ENCODE assay signal across 25 cellular contexts in genomic region chr3:130835483-130835882, GRCh38. TPM values are rescaled to one million over a fixed set of nuclear protein-coding genes. Genes with fewer than 3 reads are reported as not detected.
A peak's percentile ranks its signal among the peaks of the same experiment; 100 is the strongest.
DNase-seq lines count a peak whose midpoint lies in the region; ATAC-seq and TF ChIP-seq lines count a peak whose summit lies in the region.
"Had no signal": no experiment of that assay in that cellular context is flagged by ENCODE, and none has a peak within 500 bp of the region (broad histone marks: within the 10 kb centered on the region; RNA-seq: fewer than 3 reads in every experiment).

No MANE protein-coding gene starts in this region.

- no peak overlapping the region for H3K18ac ChIP-seq in trophoblast cell (ENCODE audit: low read length)

- H3K4me1 ChIP-seq in heart left ventricle (peaks cover 0 to 28% (median 12%) of the 10 kb centered on the region in 12 donors), trophoblast cell (ENCODE audit: control insufficient read depth in 1 of 2, insufficient read depth in 2 of 2, low read length in 2 of 2) (no peaks in the 10 kb centered on the region)
- H3K4me1 ChIP-seq: parathyroid adenoma, testis had no signal

- 46 to 87% (median 67%) methylated on average over 4 of the region's 4 CpGs for WGBS in heart left ventricle, 4 donors
- no CpG with 5 or more reads among the region's 4 CpGs for WGBS in trophoblast cell (ENCODE audit: extremely low coverage, insufficient coverage, insufficient read length)

- H3K23ac ChIP-seq in trophoblast cell (ENCODE audit: low read length): no peak overlapping the region

- H3K4me3 ChIP-seq in heart left ventricle: no peak overlapping the region
- H3K4me3 ChIP-seq in retinal pigment epithelial cell (ENCODE audit: low read length): no peak overlapping the region
- H3K4me3 ChIP-seq in trophoblast cell (ENCODE audit: low read depth, low read length): no peak overlapping the region
- H3K4me3 ChIP-seq: testis had no signal

- TF ChIP-seq POLR2A in heart left ventricle (IDR thresholded peaks at IDR 0.05): no peak

- no peak overlapping the region for H2BK12ac ChIP-seq in trophoblast cell (ENCODE audit: low read length)

- H3K14ac ChIP-seq in trophoblast cell (ENCODE audit: low read length): no peak overlapping the region

- H3K4ac ChIP-seq in trophoblast cell (ENCODE audit: low read depth, low read length): no peak overlapping the region

- H4K8ac ChIP-seq in trophoblast cell (ENCODE audit: low read depth, low read length): no peak overlapping the region

- peak overlapping the region; percentile 55 for H3K27ac ChIP-seq in VCaP
- peak overlapping the region in 10 of 12 donors; percentile 2 to 70 (median 54) for H3K27ac ChIP-seq in heart left ventricle
- no peak overlapping the region for H3K27ac ChIP-seq in trophoblast cell (ENCODE audit: low read depth, low read length)
- H3K27ac ChIP-seq: epithelial cell of prostate, parathyroid adenoma, testis had no signal

- peak; percentile 50 to 87 (median 78) for ATAC-seq in heart left ventricle
- ATAC-seq in HG03039 (IDR thresholded peaks at IDR 0.05; ENCODE audit: unreplicated experiment): no peak
- ATAC-seq: activated T-cell treated with anti-CD3 and anti-CD28 coated beads, Interleukin-2, amount 50 U/mL, for 72 hours; HCT116; natural killer cell; stimulated activated effector memory CD8-positive, alpha-beta T cell treated with anti-CD3 and anti-CD28 coated beads, Interleukin-12 subunit alpha, Interleukin-12 subunit beta, amount 100 ng/mL, for 72 hours had no signal

- no peak overlapping the region for H2BK120ac ChIP-seq in trophoblast cell (ENCODE audit: insufficient read depth, low read length, poor library complexity)

- H3K9me3 ChIP-seq in heart left ventricle: no peaks in the 10 kb centered on the region
- H3K9me3 ChIP-seq in trophoblast cell (ENCODE audit: insufficient read depth, low read depth, low read length): no peaks in the 10 kb centered on the region
- H3K9me3 ChIP-seq: testis had no signal

- H4K91ac ChIP-seq in trophoblast cell (ENCODE audit: low read depth, low read length): no peak overlapping the region

- no peak overlapping the region for H4K12ac ChIP-seq in trophoblast cell (ENCODE audit: low read depth, low read length)

- POLR2A ChIA-PET in GM10248 (lab: Yijun Ruan, JAX): no interaction called here

- no peak for TF ChIP-seq CTCF in VCaP (conservative IDR thresholded peaks at IDR 0.05)
- TF ChIP-seq CTCF in heart left ventricle (IDR thresholded peaks at IDR 0.05): no peak
- TF ChIP-seq CTCF in retinal pigment epithelial cell (conservative IDR thresholded peaks at IDR 0.05; ENCODE audit: low read depth, low read length): no peak
- TF ChIP-seq CTCF in GM10248 (IDR thresholded peaks at IDR 0.05; ENCODE audit: control extremely low read depth, extremely low read depth, low read depth, missing control alignments): no peak

- H3K4me2 ChIP-seq in trophoblast cell (ENCODE audit: low read length): no peak overlapping the region

- H3K36me3 ChIP-seq in heart left ventricle (no peaks in the 10 kb centered on the region), trophoblast cell (ENCODE audit: control insufficient read depth in 1 of 2, insufficient read depth in 2 of 2, low read length in 2 of 2) (no peaks in the 10 kb centered on the region)

- DNase-seq in HT1080 (ENCODE audit: low read depth): peak; percentile 31
- no peak for DNase-seq in heart left ventricle
- peak; percentile 43 for DNase-seq in retinal pigment epithelial cell (ENCODE audit: low read depth)
- no peak for DNase-seq in GM10248 (ENCODE audit: extremely low spot score)
- no peak for DNase-seq in trophoblast cell
- no peak for DNase-seq in NCI-H1694 (lab: John Stamatoyannopoulos, UW)
- DNase-seq: activated CD4-positive, alpha-beta T cell treated with anti-CD3 and anti-CD28 coated beads for 4 hours; activated naive CD4-positive, alpha-beta T cell treated with anti-CD3 and anti-CD28 coated beads, Interleukin-2, amount 10 ng/mL, durations not matched to agents 7 days and 5 days; activated T-cell treated with anti-CD3 and anti-CD28 coated beads, Interleukin-2, amount 50 U/mL, for 72 hours; CD8-positive, alpha-beta memory T cell; cerebellar nuclear complex; GF-D8; KBM-7; natural killer cell; NCI-H1092; NCI-H2029 treated with DMSO at 0.1 percent for 48 hours; SIG-M5; stimulated activated CD4-positive, alpha-beta T cell treated with anti-CD3 and anti-CD28 coated beads, Interleukin-2, amount 100 ng/mL, for 24 hours; testis had no signal

- intact Hi-C loops in heart left ventricle (cut with DNase I): loop anchor here in 1 of 10 donors (5.0 kb wide), 1 partner anchor 73 kb away; no protein-coding TSS in a partner anchor

- H3K9ac ChIP-seq in trophoblast cell (ENCODE audit: low read length): no peak overlapping the region
- H3K9ac ChIP-seq: parathyroid adenoma had no signal

- H2AFZ ChIP-seq in trophoblast cell (ENCODE audit: insufficient read depth, low read length, poor library complexity): no peak overlapping the region
- H2AFZ ChIP-seq: parathyroid adenoma had no signal

- CTCF ChIA-PET in GM10248 (lab: Yijun Ruan, JAX): no interaction called here

- H3K79me2 ChIP-seq in trophoblast cell (ENCODE audit: control insufficient read depth, insufficient read depth, low read length, poor library complexity): no peaks in the 10 kb centered on the region
- H3K79me2 ChIP-seq: parathyroid adenoma had no signal

- no peaks in the 10 kb centered on the region for H3K27me3 ChIP-seq in heart left ventricle
- H3K27me3 ChIP-seq in trophoblast cell (ENCODE audit: insufficient read depth, low read length): no peaks in the 10 kb centered on the region
- H3K27me3 ChIP-seq: testis had no signal

- H3K79me1 ChIP-seq in trophoblast cell (ENCODE audit: low read length): no peaks in the 10 kb centered on the region

- H2BK5ac ChIP-seq in trophoblast cell (ENCODE audit: low read depth, low read length, poor library complexity): no peak overlapping the region

- no peak overlapping the region for H2AK5ac ChIP-seq in trophoblast cell (ENCODE audit: low read length)

RNA-seq across cellular contexts. Expression of gene ATP2C1, which starts 58.4 kb away (rescaled TPM):
- 56.9 and 84.4 TPM in 2 replicates for total RNA-seq in HT1080 (2014; rRNA removed; shearing (Covaris generic))
- 84.1 and 99.0 TPM in 2 replicates for polyA plus RNA-seq in HT1080 (2015; cell fraction: cytosol; rRNA removed)
- polyA plus RNA-seq in HT1080 (2015; cell fraction: nucleus; rRNA removed): 152 and 203 TPM in 2 replicates
- 10 to 100 TPM; 54.9 to 74.4 (median 61.7) TPM for total RNA-seq in heart left ventricle
- 10 to 100 TPM; 26.1 to 38.0 TPM for polyA plus RNA-seq in heart left ventricle
- 63.5 and 66.0 TPM in 2 replicates for polyA plus RNA-seq in trophoblast cell (2013)

Comparison
In these comparisons a context has a peak if more than half of its experiments do, and no peak if none do; other contexts are left out.
1. DNase-seq: peak in HT1080 (single experiment) and retinal pigment epithelial cell (single experiment); none in heart left ventricle (0 of 5), GM10248 (single experiment), trophoblast cell (0 of 2) and NCI-H1694 (single experiment).